9 cellular contexts compared by ENCODE assay signal in the genomic region with DNA sequence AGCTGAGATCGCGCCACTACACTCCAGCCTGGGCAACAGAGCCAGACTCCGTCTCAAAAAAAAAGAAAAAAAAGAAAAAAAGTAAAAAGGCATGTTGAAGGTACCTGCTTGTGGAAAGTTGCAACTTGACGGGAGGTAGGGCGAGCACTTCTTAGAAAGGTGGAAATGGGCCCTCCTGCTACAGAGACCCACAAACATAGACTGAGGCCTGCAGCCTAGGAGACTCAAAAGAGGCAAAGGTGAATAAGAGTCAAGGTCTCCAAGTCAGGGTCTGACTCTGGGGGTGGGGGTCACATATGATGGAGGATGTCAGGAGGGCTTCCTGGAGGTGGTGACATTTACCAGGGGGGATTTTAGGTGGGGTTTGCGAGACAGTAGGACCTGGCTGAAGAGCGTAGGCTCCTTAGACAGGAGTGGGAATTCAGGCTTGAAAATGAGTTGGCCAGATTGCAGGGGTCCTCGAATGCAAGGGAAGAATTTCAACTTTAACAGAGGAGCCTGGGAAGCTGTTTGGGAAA.
DNase-seq lines count a peak whose midpoint lies in the region; ATAC-seq and TF ChIP-seq lines count a peak whose summit lies in the region.
"Had no signal": no experiment of that assay in that cellular context is flagged by ENCODE, and none has a peak within 500 bp of the region (broad histone marks: within the 10 kb centered on the region; RNA-seq: fewer than 3 reads in every experiment).

No MANE protein-coding gene starts in this region.

- H3K4me3 ChIP-seq in gastroesophageal sphincter = no peak overlapping the region
- no peak overlapping the region for H3K4me3 ChIP-seq in GM23338

- H3K9me3 ChIP-seq in T-helper 17 cell (ENCODE audit: control insufficient read depth, low read length, poor library complexity, severe bottlenecking) (no peaks in the 10 kb centered on the region), gastroesophageal sphincter (no peaks in the 10 kb centered on the region)

- CTCF ChIA-PET in activated CD4-positive, alpha-beta T cell treated with anti-CD3 and anti-CD28 coated beads for 36 hours (lab: Charles Lee) = interaction anchor here (0.6 to 2.8 kb wide), 6 partner anchors 9 to 52 kb away, joined by 3 to 11 read pairs (median 3); no protein-coding TSS in a partner anchor

- peak overlapping the region in 3 of 4 donors; percentile 75 to 82 (median 78) for H3K27ac ChIP-seq in gastroesophageal sphincter
- no peak overlapping the region for H3K27ac ChIP-seq in GM23338 (ENCODE audit: low read depth)

- H3K79me2 ChIP-seq in GM23338 (replicated peaks; ENCODE audit: insufficient read depth) = peaks cover 47% of the 10 kb centered on the region

- TF ChIP-seq POLR2A in gastroesophageal sphincter (IDR thresholded peaks at IDR 0.05) = no peak

- H3K36me3 ChIP-seq in gastroesophageal sphincter (no peaks in the 10 kb centered on the region), GM23338 (ENCODE audit: insufficient read depth) (no peaks in the 10 kb centered on the region)

- peaks cover 97% of the 10 kb centered on the region for H3K4me1 Mint-ChIP-seq in activated CD4-positive, alpha-beta T cell treated with anti-CD3 and anti-CD28 coated beads for 36 hours
- H3K4me1 Mint-ChIP-seq in T-helper 17 cell (peaks cover 76% of the 10 kb centered on the region), GM23338 (peaks cover 31% of the 10 kb centered on the region)
- H3K4me1 Mint-ChIP-seq in stimulated activated memory B cell treated with anti-CD40 and anti-IgM and Interleukin-4, amounts not matched to agents 10 μg/mL and 1 μg/mL and 100 μg/mL, for 72 hours = peaks cover 90% of the 10 kb centered on the region

- peaks cover 25% of the 10 kb centered on the region for H3K36me3 Mint-ChIP-seq in activated CD4-positive, alpha-beta T cell treated with anti-CD3 and anti-CD28 coated beads for 36 hours (ENCODE audit: low read depth)
- H3K36me3 Mint-ChIP-seq in T-helper 17 cell (ENCODE audit: low read depth) (no peaks in the 10 kb centered on the region), GM23338 (ENCODE audit: low read depth) (no peaks in the 10 kb centered on the region; the same call in 2 of the 3 replicates)
- no peaks in the 10 kb centered on the region for H3K36me3 Mint-ChIP-seq in stimulated activated memory B cell treated with anti-CD40 and anti-IgM and Interleukin-4, amounts not matched to agents 10 μg/mL and 1 μg/mL and 100 μg/mL, for 72 hours

- H3K27me3 Mint-ChIP-seq in activated CD4-positive, alpha-beta T cell treated with anti-CD3 and anti-CD28 coated beads for 36 hours = no peaks in the 10 kb centered on the region
- H3K27me3 Mint-ChIP-seq in T-helper 17 cell (no peaks in the 10 kb centered on the region), GM23338 (ENCODE audit: insufficient read depth, low read depth, poor library complexity) (peaks cover 12% of the 10 kb centered on the region)
- H3K27me3 Mint-ChIP-seq in stimulated activated memory B cell treated with anti-CD40 and anti-IgM and Interleukin-4, amounts not matched to agents 10 μg/mL and 1 μg/mL and 100 μg/mL, for 72 hours = no peaks in the 10 kb centered on the region

- H3K4me2 ChIP-seq in GM23338 = no peak overlapping the region

- TF ChIP-seq CTCF in gastroesophageal sphincter (IDR thresholded peaks at IDR 0.05) (no peak), GM23338 (conservative IDR thresholded peaks at IDR 0.05; ENCODE audit: low read depth in 2 of 2) (no peak)

- no peaks in the 10 kb centered on the region for H3K9me2 ChIP-seq in GM23338 (ENCODE audit: insufficient read depth)

- no peak for TF ChIP-seq EP300 in gastroesophageal sphincter (IDR thresholded peaks at IDR 0.05)

- POLR2A ChIA-PET in activated CD4-positive, alpha-beta T cell treated with anti-CD3 and anti-CD28 coated beads for 36 hours (lab: Charles Lee) = interaction anchor here (1.1 to 1.8 kb wide), 2 partner anchors 10 to 16 kb away, joined by 10 to 13 read pairs; no protein-coding TSS in a partner anchor

- H3K27ac Mint-ChIP-seq in activated CD4-positive, alpha-beta T cell treated with anti-CD3 and anti-CD28 coated beads for 36 hours = peak overlapping the region; percentile 95
- peak overlapping the region; percentile 99 for H3K27ac Mint-ChIP-seq in T-helper 17 cell
- peak overlapping the region; percentile 97 for H3K27ac Mint-ChIP-seq in stimulated activated memory B cell treated with anti-CD40 and anti-IgM and Interleukin-4, amounts not matched to agents 10 μg/mL and 1 μg/mL and 100 μg/mL, for 72 hours
- no peak overlapping the region for H3K27ac Mint-ChIP-seq in GM23338

- WGBS in gastroesophageal sphincter (ENCODE audit: low coverage in 1 of 2), 2 donors = 79 to 80% methylated on average over 6 to 8 of the region's 8 CpGs

- no peak for ATAC-seq in activated CD4-positive, alpha-beta T cell treated with anti-CD3 and anti-CD28 coated beads for 36 hours
- ATAC-seq in T-helper 17 cell (no peak), gastroesophageal sphincter (no peak), GM23338 (no peak)
- ATAC-seq in stimulated activated memory B cell treated with anti-CD40 and anti-IgM and Interleukin-4, amounts not matched to agents 10 μg/mL and 1 μg/mL and 100 μg/mL, for 72 hours = no peak

- H3K4me1 ChIP-seq in gastroesophageal sphincter = peaks cover 4 to 100% (median 62%) of the 10 kb centered on the region in 3 donors
- 0 out of 2 replicates have a peak, but pooled peaks cover under 1% of the 10 kb centered on the region for H3K4me1 ChIP-seq in GM23338 (ENCODE audit: insufficient read depth)

- H3F3A ChIP-seq in GM23338 (replicated peaks; ENCODE audit: low read depth) = no peaks in the 10 kb centered on the region

- DNase-seq in activated CD4-positive, alpha-beta T cell treated with anti-CD3 and anti-CD28 coated beads for 36 hours = no peak
- no peak for DNase-seq in activated CD4-positive, alpha-beta T cell treated with anti-CD3 and anti-CD28 coated beads, Interleukin-2, amount 50 U/mL, for 4 hours
- DNase-seq in T-helper 17 cell (no peak), GM23338 (ENCODE audit: low spot score) (no peak), GF-D8 (lab: John Stamatoyannopoulos, UW) (no peak), RKO (ENCODE audit: low spot score) (no peak)
- DNase-seq: ACHN had no signal

- no peaks in the 10 kb centered on the region for H3K9me3 Mint-ChIP-seq in activated CD4-positive, alpha-beta T cell treated with anti-CD3 and anti-CD28 coated beads for 36 hours (ENCODE audit: low read depth)
- H3K9me3 Mint-ChIP-seq in stimulated activated memory B cell treated with anti-CD40 and anti-IgM and Interleukin-4, amounts not matched to agents 10 μg/mL and 1 μg/mL and 100 μg/mL, for 72 hours = no peaks in the 10 kb centered on the region
- H3K9me3 Mint-ChIP-seq in GM23338 = no peaks in the 10 kb centered on the region

- H2AFZ ChIP-seq in GM23338 = no peak overlapping the region

- intact Hi-C loops in activated CD4-positive, alpha-beta T cell treated with anti-CD3 and anti-CD28 coated beads for 36 hours (cut with DNase I, micrococcal nuclease) = loop anchor here (2.0 to 10.0 kb wide), 4 partner anchors 102 to 1301 kb away; no protein-coding TSS in a partner anchor

- H3K4me3 Mint-ChIP-seq in activated CD4-positive, alpha-beta T cell treated with anti-CD3 and anti-CD28 coated beads for 36 hours = peak overlapping the region; percentile 62
- peak overlapping the region; percentile 93 for H3K4me3 Mint-ChIP-seq in T-helper 17 cell
- H3K4me3 Mint-ChIP-seq in stimulated activated memory B cell treated with anti-CD40 and anti-IgM and Interleukin-4, amounts not matched to agents 10 μg/mL and 1 μg/mL and 100 μg/mL, for 72 hours = peak overlapping the region; percentile 47
- H3K4me3 Mint-ChIP-seq in GM23338 = no peak overlapping the region

- H4K20me1 ChIP-seq in GM23338 (replicated peaks; ENCODE audit: insufficient read depth) = peaks cover 6% of the 10 kb centered on the region; the same call in 1 of the 2 replicates

- H3K27me3 ChIP-seq in gastroesophageal sphincter (no peaks in the 10 kb centered on the region), GM23338 (ENCODE audit: insufficient read depth) (no peaks in the 10 kb centered on the region)

TF ChIP-seq in GM23338, 12 proteins besides CTCF, POLR2A, EP300 and RAD21 (continues in another document):
- TF ChIP-seq JUNB (IDR thresholded peaks at IDR 0.05; ENCODE audit: unreplicated experiment) = no peak
- TF ChIP-seq ZNF114 (CRISPR knock-in tag; IDR thresholded peaks at IDR 0.05) = no peak
- TF ChIP-seq EZH2 (IDR thresholded peaks at IDR 0.05; ENCODE audit: low read depth, unreplicated experiment) = no peak
- no peak for TF ChIP-seq STAT1 (IDR thresholded peaks at IDR 0.05; ENCODE audit: unreplicated experiment)
- no peak for TF ChIP-seq ZNF331 (CRISPR knock-in tag; IDR thresholded peaks at IDR 0.05; ENCODE audit: low read depth)
- no peak for TF ChIP-seq POLR2AphosphoS5 (IDR thresholded peaks at IDR 0.05; ENCODE audit: low read depth)
- TF ChIP-seq CREB1 (CRISPR knock-in tag; IDR thresholded peaks at IDR 0.05; ENCODE audit: low read depth) = no peak
- TF ChIP-seq, protein P1, sequence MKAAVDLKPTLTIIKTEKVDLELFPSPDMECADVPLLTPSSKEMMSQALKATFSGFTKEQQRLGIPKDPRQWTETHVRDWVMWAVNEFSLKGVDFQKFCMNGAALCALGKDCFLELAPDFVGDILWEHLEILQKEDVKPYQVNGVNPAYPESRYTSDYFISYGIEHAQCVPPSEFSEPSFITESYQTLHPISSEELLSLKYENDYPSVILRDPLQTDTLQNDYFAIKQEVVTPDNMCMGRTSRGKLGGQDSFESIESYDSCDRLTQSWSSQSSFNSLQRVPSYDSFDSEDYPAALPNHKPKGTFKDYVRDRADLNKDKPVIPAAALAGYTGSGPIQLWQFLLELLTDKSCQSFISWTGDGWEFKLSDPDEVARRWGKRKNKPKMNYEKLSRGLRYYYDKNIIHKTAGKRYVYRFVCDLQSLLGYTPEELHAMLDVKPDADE (IDR thresholded peaks at IDR 0.05) = no peak
- TF ChIP-seq NANOG (IDR thresholded peaks at IDR 0.05; ENCODE audit: borderline replicate concordance) = no peak
